In genomic region chr13:48125794-48126228, GRCh38 we compare ENCODE assay signal across 11 cellular contexts. TPM values are rescaled to one million over a fixed set of nuclear protein-coding genes. Genes with fewer than 3 reads are reported as not detected.
DNase-seq lines count a peak whose midpoint lies in the region; TF ChIP-seq lines count a peak whose summit lies in the region.
"Had no signal": no experiment of that assay in that cellular context is flagged by ENCODE, and none has a peak within 500 bp of the region (broad histone marks: within the 10 kb centered on the region; RNA-seq: fewer than 3 reads in every experiment).

No MANE protein-coding gene starts in this region.

- H3K9me3 ChIP-seq in testis (no peaks in the 10 kb centered on the region), H9 (ENCODE audit: control insufficient read depth, low read depth, low read length) (no peaks in the 10 kb centered on the region)

- no peaks in the 10 kb centered on the region for H3K23me2 ChIP-seq in H9 (ENCODE audit: insufficient read length, low read depth, low read length, poor library complexity, severe bottlenecking)

- H3K4me3 Mint-ChIP-seq in mesothelial cell of epicardium (no peak overlapping the region), H9 (no peak overlapping the region)
- H3K4me3 Mint-ChIP-seq: naive B cell had no signal

- no peaks in the 10 kb centered on the region for H3K36me3 Mint-ChIP-seq in mesothelial cell of epicardium
- H3K36me3 Mint-ChIP-seq in H9 (ENCODE audit: insufficient read depth in 1 of 3, low read depth in 3 of 3), result no peaks in the 10 kb centered on the region
- H3K36me3 Mint-ChIP-seq: naive B cell had no signal

- H3K27ac Mint-ChIP-seq in mesothelial cell of epicardium (peak overlapping the region; percentile 79), H9 (peak overlapping the region in 1 of 3 experiments; percentile 44; a peak in 1 of 7 replicates)
- H3K27ac Mint-ChIP-seq: naive B cell had no signal

- TF ChIP-seq CTCF in mesothelial cell of epicardium (IDR thresholded peaks at IDR 0.05; ENCODE audit: unreplicated experiment) (no peak), testis (IDR thresholded peaks at IDR 0.05) (no peak), H9 (conservative IDR thresholded peaks at IDR 0.05) (no peak), GM10266 (IDR thresholded peaks at IDR 0.05; ENCODE audit: control insufficient read depth, insufficient read depth, low read depth, missing control alignments) (no peak)

- DNase-seq in amniotic epithelial cell (ENCODE audit: low read depth) (peak; percentile 64), fibroblast of peridontal ligament (ENCODE audit: extremely low read depth) (peak; percentile 81), mesothelial cell of epicardium (ENCODE audit: low spot score in 2 of 2, unreplicated experiment in 2 of 2) (no peak), testis (peak; percentile 73), H9 (no peak), D341Med (ENCODE audit: low spot score) (no peak), activated gamma-delta T cell (lab: John Stamatoyannopoulos, UW) (no peak), GM10266 (ENCODE audit: extremely low spot score) (no peak)
- DNase-seq: DND-41, naive B cell, NCI-H2107 had no signal

- no peak overlapping the region for H2AFZ ChIP-seq in H9 (ENCODE audit: low read length)

- H3K27ac ChIP-seq in testis (peak overlapping the region; percentile 75 to 81), H9 (ENCODE audit: insufficient read length, low read depth, low read length) (no peak overlapping the region)

- no peak overlapping the region for H2BK5ac ChIP-seq in H9 (ENCODE audit: insufficient read length, low read length)

- H3K36me3 ChIP-seq in testis (ENCODE audit: low read depth, missing control alignments), result no peaks in the 10 kb centered on the region

- H2BK120ac ChIP-seq in H9 (ENCODE audit: low read depth, low read length, poor library complexity, severe bottlenecking), result no peak overlapping the region

- H2BK15ac ChIP-seq in H9 (ENCODE audit: low read depth, low read length), result no peak overlapping the region

- intact Hi-C loops in testis (cut with DNase I; ENCODE audit: low total_unique reads), result no loop called here

- H3K4me1 ChIP-seq in testis (peaks cover 26% of the 10 kb centered on the region), H9 (ENCODE audit: insufficient read depth, low read length) (no peaks in the 10 kb centered on the region)

- H3K4me2 ChIP-seq in H9 (ENCODE audit: insufficient read depth, insufficient read length, low read length), result no peak overlapping the region

- H2BK12ac ChIP-seq in H9 (ENCODE audit: insufficient read length, low read depth, low read length), result no peak overlapping the region

- H3K14ac ChIP-seq in H9 (ENCODE audit: insufficient read depth, low read length), result no peak overlapping the region

- no peak overlapping the region for H3K18ac ChIP-seq in H9 (ENCODE audit: insufficient read length, low read depth, low read length)

- H4K91ac ChIP-seq in H9 (ENCODE audit: insufficient read length, low read depth, low read length), result no peak overlapping the region

- H3K27me3 Mint-ChIP-seq in mesothelial cell of epicardium (ENCODE audit: low read depth), result no peaks in the 10 kb centered on the region
- H3K27me3 Mint-ChIP-seq in H9 (ENCODE audit: low read depth), result no peaks in the 10 kb centered on the region; the same call in 1 of the 2 replicates

- no peak overlapping the region for H4K5ac ChIP-seq in H9 (ENCODE audit: insufficient read length, low read depth, low read length)

- no peak for TF ChIP-seq POLR2A in testis (IDR thresholded peaks at IDR 0.05)

- no peak overlapping the region for H2AK5ac ChIP-seq in H9 (ENCODE audit: insufficient read length, low read length)

- H3K79me2 ChIP-seq in H9 (ENCODE audit: insufficient read depth, low read length), result no peaks in the 10 kb centered on the region

- H3T11ph ChIP-seq in H9 (ENCODE audit: low read length), result no peak overlapping the region

- no peak overlapping the region for H3K56ac ChIP-seq in H9 (ENCODE audit: insufficient read length, low read depth, low read length)

- H3K4me1 Mint-ChIP-seq in mesothelial cell of epicardium, result peaks cover 45% of the 10 kb centered on the region
- H3K4me1 Mint-ChIP-seq in H9, result peaks cover 14% of the 10 kb centered on the region in 2 experiments

- H4K8ac ChIP-seq in H9 (replicated peaks; ENCODE audit: insufficient read length, low read depth, low read length), result no peak overlapping the region

- no peak overlapping the region for H3K4ac ChIP-seq in H9 (ENCODE audit: low read depth, low read length)

- H3K4me3 ChIP-seq in testis, result no peak overlapping the region

- H3K27me3 ChIP-seq in testis (no peaks in the 10 kb centered on the region), H9 (ENCODE audit: insufficient read depth, low read length) (no peaks in the 10 kb centered on the region)

- H4K20me1 ChIP-seq in H9 (ENCODE audit: control insufficient read depth, insufficient read depth, insufficient read length), result no peaks in the 10 kb centered on the region

- H3K23ac ChIP-seq in H9 (ENCODE audit: insufficient read length, low read depth, low read length), result no peak overlapping the region

- no peak overlapping the region for H3K9ac ChIP-seq in H9 (ENCODE audit: extremely low read depth, insufficient read length, low read length)

- no peak overlapping the region for H2BK20ac ChIP-seq in H9 (ENCODE audit: low read depth, low read length, poor library complexity, severe bottlenecking)

- no peaks in the 10 kb centered on the region for H3K9me3 Mint-ChIP-seq in mesothelial cell of epicardium
- no peaks in the 10 kb centered on the region for H3K9me3 Mint-ChIP-seq in H9
- H3K9me3 Mint-ChIP-seq: naive B cell had no signal

- H3K79me1 ChIP-seq in H9 (ENCODE audit: insufficient read depth, low read depth, low read length, poor library complexity, severe bottlenecking), result no peaks in the 10 kb centered on the region

- 24 to 45% methylated on average over 7 of the region's 7 CpGs for WGBS in testis, 2 donors
- no CpG with 5 or more reads among the region's 7 CpGs for WGBS in H9 (ENCODE audit: extremely low coverage, insufficient read length, low lambda C conversion rate)

RNA-seq across cellular contexts. Expression of gene MED4, which starts 30.9 kb away (rescaled TPM):
- total RNA-seq in mesothelial cell of epicardium (45.0 to 46.6 TPM (median 46.3 TPM) in 3 replicates), testis (10 to 100 TPM; 55.3 to 58.2 TPM), H9 (2021) (50.6 and 57.8 TPM in 2 replicates)
- 111 TPM for polyA plus RNA-seq in testis (ENCODE audit: insufficient read depth, low read depth, low replicate concordance)

Comparison
In these comparisons a context has a peak if more than half of its experiments do, and no peak if none do; other contexts are left out.
1. DNase-seq: peak in amniotic epithelial cell (single experiment), fibroblast of peridontal ligament (single experiment) and testis (single experiment); none in mesothelial cell of epicardium (0 of 2), H9 (single experiment), D341Med (single experiment), activated gamma-delta T cell (single experiment) and GM10266 (single experiment).